ENCODE assay signal across 8 cellular contexts in the genomic region with DNA sequence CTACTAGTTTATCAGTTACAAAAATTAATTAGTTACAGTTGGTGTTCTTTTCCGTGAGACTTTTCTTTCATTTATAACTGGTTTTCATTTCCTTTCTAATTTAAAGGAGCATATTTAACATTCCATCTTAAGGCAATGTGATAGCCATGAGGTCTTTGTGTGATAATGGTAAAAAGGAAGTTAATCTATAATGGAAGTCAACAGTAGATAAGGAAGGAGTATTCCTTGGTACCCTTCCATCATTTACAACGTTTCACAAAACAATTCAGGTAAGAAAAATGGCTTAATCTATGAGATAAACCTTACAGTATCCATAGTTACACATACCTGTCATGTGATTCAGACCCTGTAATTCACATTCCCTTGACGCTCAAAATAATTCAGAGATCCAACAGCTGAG.
"Had no signal": no experiment of that assay in that cellular context is flagged by ENCODE, and none has a peak within 500 bp of the region (broad histone marks: within the 10 kb centered on the region; RNA-seq: fewer than 3 reads in every experiment).

No MANE protein-coding gene starts in this region.

- H3K4me1 Mint-ChIP-seq: GM23338, H9, IgD-negative memory B cell had no signal

- H3K27me3 Mint-ChIP-seq: IgD-negative memory B cell had no signal

- ATAC-seq: GM23338, HepG2 had no signal

- DNase-seq: H9, HCEC 1CT, KBM-7 had no signal

- H3K9me3 Mint-ChIP-seq: GM23338 had no signal

- H3K27ac Mint-ChIP-seq: GM23338, H9, IgD-negative memory B cell had no signal

- H3K4me3 Mint-ChIP-seq: GM23338, H9, IgD-negative memory B cell had no signal

- H3K27ac ChIP-seq: HL-60, KMS-11 had no signal

- H3K4me2 ChIP-seq: GM23338, KMS-11 had no signal

- H3K9ac ChIP-seq: KMS-11 had no signal

- H3K4me3 ChIP-seq: GM23338 had no signal
